Comparison of ENCODE assay signal across 17 cellular contexts in the genomic region with DNA sequence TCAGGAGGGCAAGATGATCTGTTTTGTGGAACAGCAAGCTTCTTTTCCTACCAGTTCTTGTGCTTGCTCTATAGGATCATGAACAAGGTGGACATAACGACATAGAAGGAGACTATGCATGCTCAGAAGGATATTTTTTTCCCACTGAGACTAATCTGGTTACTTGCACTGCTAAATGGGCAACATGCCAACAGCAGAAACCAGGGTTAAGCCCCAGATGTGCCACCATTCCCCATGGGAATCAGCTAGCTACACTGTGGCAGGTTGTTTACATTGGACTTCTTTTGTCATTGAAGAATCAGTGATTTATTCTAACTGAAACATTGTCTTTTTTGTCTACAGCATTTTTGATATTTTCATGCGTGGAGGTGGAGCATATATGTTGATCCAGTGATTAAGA.
DNase-seq lines count a peak whose midpoint lies in the region.
"Had no signal": no experiment of that assay in that cellular context is flagged by ENCODE, and none has a peak within 500 bp of the region (broad histone marks: within the 10 kb centered on the region; RNA-seq: fewer than 3 reads in every experiment).

No MANE protein-coding gene starts in this region.

- H3K9ac ChIP-seq in BLaER1 (no peak overlapping the region), Karpas-422 (ENCODE audit: low read length) (no peak overlapping the region)

- no peak overlapping the region for H3K27ac ChIP-seq in BLaER1
- H3K27ac ChIP-seq in Karpas-422 (ENCODE audit: low read length): no peak overlapping the region
- no peak overlapping the region for H3K27ac ChIP-seq in effector memory CD4-positive, alpha-beta T cell (ENCODE audit: insufficient read depth, low read length, poor library complexity, severe bottlenecking)
- H3K27ac ChIP-seq: 22Rv1, SK-N-MC had no signal

- DNase-seq in DMS 273 (lab: John Stamatoyannopoulos, UW; ENCODE audit: unreplicated experiment) (peak; percentile 12), DMS 273 treated with DMSO at 0.1 percent for 48 hours (lab: John Stamatoyannopoulos, UW) (no peak), Karpas-422 (peak; percentile 64), NCI-H82 (lab: John Stamatoyannopoulos, UW) (peak; percentile 90), NCI-H187 treated with DMSO at 0.1 percent for 48 hours (lab: John Stamatoyannopoulos, UW) (no peak)
- no peak for DNase-seq in activated CD8-positive, alpha-beta memory T cell treated with anti-CD3 and anti-CD28 coated beads for 24 hours
- no peak for DNase-seq in effector memory CD4-positive, alpha-beta T cell
- DNase-seq: MV-4-11, NCI-H1417 treated with DMSO at 0.1 percent for 48 hours, NCI-H1930, NCI-H774, PC-3, RPMI8226, SHP77 had no signal

- no peaks in the 10 kb centered on the region for H3K27me3 ChIP-seq in BLaER1
- H3K27me3 ChIP-seq in Karpas-422 (ENCODE audit: low read length): no peaks in the 10 kb centered on the region
- H3K27me3 ChIP-seq in effector memory CD4-positive, alpha-beta T cell (replicated peaks; ENCODE audit: control insufficient read depth, insufficient read depth, low read length, poor library complexity, severe bottlenecking): no peaks in the 10 kb centered on the region

- no peaks in the 10 kb centered on the region for H3K9me2 ChIP-seq in Karpas-422 (replicated peaks; ENCODE audit: insufficient read depth, low read length)

- peaks cover 29% of the 10 kb centered on the region for H3K4me1 ChIP-seq in BLaER1
- H3K4me1 ChIP-seq in Karpas-422 (ENCODE audit: low read length): peaks cover 53% of the 10 kb centered on the region
- no peaks in the 10 kb centered on the region for H3K4me1 ChIP-seq in effector memory CD4-positive, alpha-beta T cell (ENCODE audit: control insufficient read depth, insufficient read depth, low read length, poor library complexity, severe bottlenecking)

- no peaks in the 10 kb centered on the region for H3K9me3 ChIP-seq in BLaER1
- no peaks in the 10 kb centered on the region for H3K9me3 ChIP-seq in Karpas-422 (ENCODE audit: low read length)
- no peaks in the 10 kb centered on the region for H3K9me3 ChIP-seq in effector memory CD4-positive, alpha-beta T cell (ENCODE audit: control insufficient read depth, low read length)

- no peak overlapping the region for H2AFZ ChIP-seq in Karpas-422 (ENCODE audit: low read length)

- no peaks in the 10 kb centered on the region for H3K79me2 ChIP-seq in Karpas-422 (ENCODE audit: low read length)

- no peak overlapping the region for H3K4me3 ChIP-seq in BLaER1
- H3K4me3 ChIP-seq in Karpas-422 (ENCODE audit: low read length): no peak overlapping the region
- H3K4me3 ChIP-seq in effector memory CD4-positive, alpha-beta T cell (ENCODE audit: insufficient read depth, low read depth, low read length, poor library complexity, severe bottlenecking): no peak overlapping the region
- H3K4me3 ChIP-seq: SK-N-MC had no signal

- H3K36me3 ChIP-seq in BLaER1 (no peaks in the 10 kb centered on the region), Karpas-422 (ENCODE audit: insufficient read depth, low read length) (no peaks in the 10 kb centered on the region)
- H3K36me3 ChIP-seq in effector memory CD4-positive, alpha-beta T cell (ENCODE audit: control insufficient read depth, insufficient read depth, low read length): no peaks in the 10 kb centered on the region

- peak overlapping the region; percentile 65 for H3K4me2 ChIP-seq in BLaER1
- peak overlapping the region; percentile 4 for H3K4me2 ChIP-seq in Karpas-422 (ENCODE audit: low read depth, low read length, poor library complexity, severe bottlenecking)

- H4K20me1 ChIP-seq in BLaER1 (no peaks in the 10 kb centered on the region), Karpas-422 (ENCODE audit: insufficient read depth, low read depth, low read length) (no peaks in the 10 kb centered on the region)

Comparison
In these comparisons a context has a peak if more than half of its experiments do, and no peak if none do; other contexts are left out.
1. DNase-seq: peak in DMS 273 (single experiment), Karpas-422 (single experiment) and NCI-H82 (single experiment); none in DMS 273 treated with DMSO at 0.1 percent for 48 hours (single experiment), NCI-H187 treated with DMSO at 0.1 percent for 48 hours (single experiment), activated CD8-positive, alpha-beta memory T cell treated with anti-CD3 and anti-CD28 coated beads for 24 hours (single experiment) and effector memory CD4-positive, alpha-beta T cell (0 of 3).